In the genomic region with DNA sequence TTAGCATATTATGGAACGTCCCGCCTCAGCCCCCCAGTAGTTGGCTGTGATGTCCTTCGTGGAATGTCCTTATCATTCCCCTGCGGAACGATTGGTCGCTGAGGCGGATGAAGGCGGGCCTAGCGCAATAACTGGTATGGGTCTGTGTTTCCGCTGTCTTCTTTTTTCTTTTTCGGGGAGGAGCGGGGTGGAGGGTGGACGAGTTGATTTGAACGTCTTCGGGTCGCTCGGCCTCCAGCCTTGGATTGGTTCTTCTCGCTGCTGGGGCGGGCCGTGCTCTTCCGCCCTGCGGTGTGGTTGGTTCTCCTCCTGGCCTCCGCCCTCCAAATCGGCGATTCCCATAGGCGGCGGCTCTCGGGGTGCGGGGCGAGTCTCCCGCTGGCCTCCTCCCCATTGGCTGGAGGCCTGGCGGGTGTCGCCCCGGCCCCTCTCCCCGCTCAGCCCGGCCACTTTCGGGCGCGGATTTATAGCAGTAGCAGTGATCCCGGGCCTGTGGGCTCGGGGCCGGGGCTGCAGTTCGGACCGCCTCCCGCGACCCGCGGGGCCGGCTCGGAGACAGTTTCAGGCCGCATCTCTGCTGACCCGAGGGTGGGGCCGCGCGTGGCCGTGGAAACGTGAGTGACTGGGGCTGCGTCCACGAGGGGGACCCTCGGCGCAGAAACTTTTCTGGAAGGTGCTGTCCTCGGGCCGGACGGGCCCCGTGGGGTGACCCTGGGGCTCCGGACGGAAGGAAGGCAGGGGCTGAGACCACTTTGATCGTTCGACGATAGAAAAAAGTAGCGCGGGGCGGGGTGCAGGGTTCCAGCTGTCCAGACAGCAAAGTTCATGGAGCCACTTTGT, we compare ENCODE assay signal across 8 cellular contexts. TPM values are rescaled to one million over a fixed set of nuclear protein-coding genes. Genes with fewer than 3 reads are reported as not detected.
A peak's percentile ranks its signal among the peaks of the same experiment; 100 is the strongest.
DNase-seq lines count a peak whose midpoint lies in the region; ATAC-seq and TF ChIP-seq lines count a peak whose summit lies in the region.

No MANE protein-coding gene starts in this region.

- H3K36me3 ChIP-seq in testis (ENCODE audit: low read depth, missing control alignments): no peaks in the 10 kb centered on the region

- H3K4me1 Mint-ChIP-seq in activated naive CD8-positive, alpha-beta T cell treated with anti-CD3 and anti-CD28 coated beads for 36 hours: peaks cover 31% of the 10 kb centered on the region

- H3K4me3 Mint-ChIP-seq in activated naive CD8-positive, alpha-beta T cell treated with anti-CD3 and anti-CD28 coated beads for 36 hours: peak overlapping the region; percentile 96

- TF ChIP-seq CTCF in omental fat pad (IDR thresholded peaks at IDR 0.05) (no peak), testis (IDR thresholded peaks at IDR 0.05) (peak in 2 of 3 experiments; percentile 7 to 10)

- H3K27me3 ChIP-seq in testis: no peaks in the 10 kb centered on the region

- peaks cover 10% of the 10 kb centered on the region for H3K36me3 Mint-ChIP-seq in activated naive CD8-positive, alpha-beta T cell treated with anti-CD3 and anti-CD28 coated beads for 36 hours

- no peaks in the 10 kb centered on the region for H3K9me3 ChIP-seq in testis

- ATAC-seq in HG02642 (IDR thresholded peaks at IDR 0.05; ENCODE audit: poor library complexity, unreplicated experiment) (peak; percentile 57), omental fat pad (ENCODE audit: low FRiP score) (peak; percentile 78)

- peaks cover 4% of the 10 kb centered on the region for H3K27me3 Mint-ChIP-seq in activated naive CD8-positive, alpha-beta T cell treated with anti-CD3 and anti-CD28 coated beads for 36 hours

- DNase-seq in NCI-H1092 treated with DMSO at 0.1 percent for 48 hours (lab: John Stamatoyannopoulos, UW): peak; percentile 100
- peak; percentile 98 for DNase-seq in SKM-1 (lab: John Stamatoyannopoulos, UW; ENCODE audit: unreplicated experiment)
- DNase-seq in activated naive CD8-positive, alpha-beta T cell treated with anti-CD3 and anti-CD28 coated beads for 36 hours: peak; percentile 97
- DNase-seq in glomerular visceral epithelial cell (ENCODE audit: extremely low spot score): peak; percentile 100
- peak; percentile 93 for DNase-seq in omental fat pad (ENCODE audit: low spot score)
- DNase-seq in testis: peak; percentile 99

- peak overlapping the region; percentile 78 to 99 for H3K4me3 ChIP-seq in testis

- peak overlapping the region; percentile 92 to 100 for H3K27ac ChIP-seq in testis

- peak overlapping the region; percentile 94 for H3K27ac Mint-ChIP-seq in activated naive CD8-positive, alpha-beta T cell treated with anti-CD3 and anti-CD28 coated beads for 36 hours

- peaks cover 21% of the 10 kb centered on the region for H3K4me1 ChIP-seq in testis

- WGBS in testis, 2 donors: 0 to 1% methylated on average over 36 to 54 of the region's 73 CpGs

- intact Hi-C loops in testis (cut with DNase I; ENCODE audit: low total_unique reads): loop anchor here (10.0 kb wide), 3 partner anchors 99 to 199 kb away; a partner anchor contains a TSS

- TF ChIP-seq POLR2A in GM10847 (IDR thresholded peaks at IDR 0.05; ENCODE audit: extremely low read depth, insufficient read length) (peak; percentile 78), testis (IDR thresholded peaks at IDR 0.05) (peak; percentile 35)

- no peaks in the 10 kb centered on the region for H3K9me3 Mint-ChIP-seq in activated naive CD8-positive, alpha-beta T cell treated with anti-CD3 and anti-CD28 coated beads for 36 hours

RNA-seq across cellular contexts. Expression of a gene that starts 2.1 kb away (rescaled TPM):
- 10 to 100 TPM; 16.7 to 18.4 TPM for total RNA-seq in activated naive CD8-positive, alpha-beta T cell treated with anti-CD3 and anti-CD28 coated beads for 36 hours
- total RNA-seq in omental fat pad: 10 to 100 TPM; 14.9 to 56.6 (median 20.8) TPM
- 10 to 100 TPM; 43.6 to 45.5 TPM for total RNA-seq in testis
- polyA plus RNA-seq in testis (ENCODE audit: insufficient read depth, low read depth, low replicate concordance): 42.2 TPM

RNA-seq across cellular contexts. Expression of a gene that starts 9.7 kb away (rescaled TPM):
- 10 to 100 TPM; 81.1 to 84.8 TPM for total RNA-seq in activated naive CD8-positive, alpha-beta T cell treated with anti-CD3 and anti-CD28 coated beads for 36 hours
- total RNA-seq in omental fat pad (100 to 1,000 TPM in 1 of 4 donors, 10 to 100 TPM in 3; 40.0 to 398 (median 65.2) TPM), testis (100 to 1,000 TPM; 100 to 116 TPM)
- polyA plus RNA-seq in testis (ENCODE audit: insufficient read depth, low read depth, low replicate concordance): 60.4 TPM

Comparison
In these comparisons a context has a peak if more than half of its experiments do, and no peak if none do; other contexts are left out.
1. Peak in every context shown above with its lines: DNase-seq, ATAC-seq, H3K4me3 ChIP-seq and H3K27ac ChIP-seq.
2. CTCF ChIP-seq: peak in testis (2 of 3); none in omental fat pad (0 of 3).